1 cellular context compared by ENCODE assay signal in the genomic region with DNA sequence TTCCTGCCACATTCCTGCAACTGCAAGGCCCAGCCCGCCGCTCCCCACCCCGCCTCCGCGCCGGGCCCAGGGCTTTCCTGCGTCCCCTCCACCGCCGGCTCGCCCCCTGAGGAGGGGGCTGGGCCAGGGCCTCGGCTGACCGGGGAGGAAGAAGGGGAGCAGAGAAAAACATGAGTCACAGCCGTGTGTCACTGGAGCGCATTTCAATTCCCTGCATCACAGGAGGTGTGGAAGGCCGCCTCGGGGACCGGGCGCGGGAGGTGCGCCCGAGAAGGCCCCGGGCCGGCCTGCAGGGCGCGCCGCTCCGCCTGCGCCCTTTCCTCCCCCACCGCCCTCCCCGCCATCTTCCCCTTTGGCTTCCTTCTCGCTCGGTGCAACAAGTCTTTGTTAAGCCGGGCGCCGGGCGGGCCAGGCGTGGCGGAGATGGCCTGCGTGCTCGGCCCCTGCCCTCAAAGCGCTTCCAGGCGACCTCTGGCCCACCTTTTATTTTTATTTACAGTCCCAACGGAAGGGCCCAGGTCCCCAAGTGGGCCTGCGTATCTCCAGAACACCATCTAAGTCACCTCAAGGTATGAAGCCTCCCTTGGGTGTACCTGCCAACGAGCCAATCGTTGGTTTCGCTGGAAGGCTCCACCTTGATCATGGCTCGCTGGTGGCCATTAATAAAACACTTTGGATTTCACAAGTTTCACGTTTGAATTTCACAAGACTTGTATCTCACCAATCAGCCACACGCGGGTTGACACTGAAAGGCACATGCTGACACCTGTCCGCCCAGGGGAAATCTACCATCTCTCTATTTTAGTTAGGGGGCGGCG.
TF ChIP-seq lines count a peak whose summit lies in the region.

No MANE protein-coding gene starts in this region.

TF ChIP-seq in K562, 482 proteins besides CTCF, POLR2A, EP300 and RAD21 (continued from another document and continues in another):
- TF ChIP-seq ZNF76 (CRISPR knock-in tag; IDR thresholded peaks at IDR 0.05; ENCODE audit: borderline replicate concordance) (no peak), NR2C2 (CRISPR knock-in tag; IDR thresholded peaks at IDR 0.05) (no peak), NR2C2 (tag; IDR thresholded peaks at IDR 0.05) (peak; percentile 52; the same call in 1 of the 2 replicates), ZNF232 (CRISPR knock-in tag; IDR thresholded peaks at IDR 0.05) (0 out of 2 replicates have a peak, but pooled peaks have one; percentile 13), FOXK2 (conservative IDR thresholded peaks at IDR 0.05 in 1 of 2, IDR thresholded peaks at IDR 0.05 in 1 of 2; ENCODE audit: low read depth in 2 of 2) (no peak), ARID2 (IDR thresholded peaks at IDR 0.05) (no peak), ESRRB (CRISPR knock-in tag; IDR thresholded peaks at IDR 0.05; ENCODE audit: borderline replicate concordance) (no peak), SREBF1 (IDR thresholded peaks at IDR 0.05; ENCODE audit: borderline replicate concordance, low read depth, low read length) (no peak), JUN (IDR thresholded peaks at IDR 0.05; ENCODE audit: borderline replicate concordance, low read depth, low read length) (peak; percentile 82), JUN (CRISPR knock-in tag; IDR thresholded peaks at IDR 0.05; ENCODE audit: borderline replicate concordance) (no peak), DEAF1 (CRISPR knock-in tag; IDR thresholded peaks at IDR 0.05) (no peak), MTA1 (IDR thresholded peaks at IDR 0.05; ENCODE audit: borderline replicate concordance) (no peak), HLTF (IDR thresholded peaks at IDR 0.05) (no peak), HNRNPL (IDR thresholded peaks at IDR 0.05; ENCODE audit: low read depth, low read length) (peak; percentile 68; the same call in 1 of the 2 replicates), ZNF589 (CRISPR knock-in tag; IDR thresholded peaks at IDR 0.05; ENCODE audit: low read depth) (no peak; the same call in none of the 2 replicates), FOXK1 (CRISPR knock-in tag; IDR thresholded peaks at IDR 0.05; ENCODE audit: borderline replicate concordance) (0 out of 2 replicates have a peak, but pooled peaks have one; percentile 69), TEAD4 (IDR thresholded peaks at IDR 0.05; ENCODE audit: low read length) (peak; percentile 32; the same call in 1 of the 2 replicates), TEAD4 (CRISPR knock-in tag; IDR thresholded peaks at IDR 0.05; ENCODE audit: borderline replicate concordance) (no peak), RBM25 (IDR thresholded peaks at IDR 0.05; ENCODE audit: low read depth, low read length, severe bottlenecking) (no peak), SAP30 (IDR thresholded peaks at IDR 0.05; ENCODE audit: borderline replicate concordance, insufficient read depth, low read depth, low read length, poor library complexity, severe bottlenecking) (no peak), SAFB2 (IDR thresholded peaks at IDR 0.05; ENCODE audit: borderline replicate concordance, low read depth, low read length, severe bottlenecking) (no peak), COPS2 (conservative IDR thresholded peaks at IDR 0.05) (no peak), GABPA (tag; conservative IDR thresholded peaks at IDR 0.05; ENCODE audit: low read depth) (peak; percentile 54; the same call in 1 of the 2 replicates), CREM (IDR thresholded peaks at IDR 0.05; ENCODE audit: low read depth) (peak; percentile 50), DMBX1 (CRISPR knock-in tag; IDR thresholded peaks at IDR 0.05; ENCODE audit: borderline replicate concordance) (no peak; the same call in 1 of the 2 replicates), BRF2 (IDR thresholded peaks at IDR 0.05; ENCODE audit: borderline replicate concordance, insufficient read depth, insufficient read length) (no peak), SMARCB1 (IDR thresholded peaks at IDR 0.05; ENCODE audit: insufficient read length, low read depth) (no peak)
- TF ChIP-seq, protein P1, sequence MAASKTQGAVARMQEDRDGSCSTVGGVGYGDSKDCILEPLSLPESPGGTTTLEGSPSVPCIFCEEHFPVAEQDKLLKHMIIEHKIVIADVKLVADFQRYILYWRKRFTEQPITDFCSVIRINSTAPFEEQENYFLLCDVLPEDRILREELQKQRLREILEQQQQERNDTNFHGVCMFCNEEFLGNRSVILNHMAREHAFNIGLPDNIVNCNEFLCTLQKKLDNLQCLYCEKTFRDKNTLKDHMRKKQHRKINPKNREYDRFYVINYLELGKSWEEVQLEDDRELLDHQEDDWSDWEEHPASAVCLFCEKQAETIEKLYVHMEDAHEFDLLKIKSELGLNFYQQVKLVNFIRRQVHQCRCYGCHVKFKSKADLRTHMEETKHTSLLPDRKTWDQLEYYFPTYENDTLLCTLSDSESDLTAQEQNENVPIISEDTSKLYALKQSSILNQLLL (CRISPR knock-in tag; IDR thresholded peaks at IDR 0.05; ENCODE audit: borderline replicate concordance): no peak
- TF ChIP-seq, protein P2, sequence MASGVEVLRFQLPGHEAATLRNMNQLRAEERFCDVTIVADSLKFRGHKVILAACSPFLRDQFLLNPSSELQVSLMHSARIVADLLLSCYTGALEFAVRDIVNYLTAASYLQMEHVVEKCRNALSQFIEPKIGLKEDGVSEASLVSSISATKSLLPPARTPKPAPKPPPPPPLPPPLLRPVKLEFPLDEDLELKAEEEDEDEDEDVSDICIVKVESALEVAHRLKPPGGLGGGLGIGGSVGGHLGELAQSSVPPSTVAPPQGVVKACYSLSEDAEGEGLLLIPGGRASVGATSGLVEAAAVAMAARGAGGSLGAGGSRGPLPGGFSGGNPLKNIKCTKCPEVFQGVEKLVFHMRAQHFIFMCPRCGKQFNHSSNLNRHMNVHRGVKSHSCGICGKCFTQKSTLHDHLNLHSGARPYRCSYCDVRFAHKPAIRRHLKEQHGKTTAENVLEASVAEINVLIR (CRISPR knock-in tag; IDR thresholded peaks at IDR 0.05): no peak
- TF ChIP-seq, protein P3, sequence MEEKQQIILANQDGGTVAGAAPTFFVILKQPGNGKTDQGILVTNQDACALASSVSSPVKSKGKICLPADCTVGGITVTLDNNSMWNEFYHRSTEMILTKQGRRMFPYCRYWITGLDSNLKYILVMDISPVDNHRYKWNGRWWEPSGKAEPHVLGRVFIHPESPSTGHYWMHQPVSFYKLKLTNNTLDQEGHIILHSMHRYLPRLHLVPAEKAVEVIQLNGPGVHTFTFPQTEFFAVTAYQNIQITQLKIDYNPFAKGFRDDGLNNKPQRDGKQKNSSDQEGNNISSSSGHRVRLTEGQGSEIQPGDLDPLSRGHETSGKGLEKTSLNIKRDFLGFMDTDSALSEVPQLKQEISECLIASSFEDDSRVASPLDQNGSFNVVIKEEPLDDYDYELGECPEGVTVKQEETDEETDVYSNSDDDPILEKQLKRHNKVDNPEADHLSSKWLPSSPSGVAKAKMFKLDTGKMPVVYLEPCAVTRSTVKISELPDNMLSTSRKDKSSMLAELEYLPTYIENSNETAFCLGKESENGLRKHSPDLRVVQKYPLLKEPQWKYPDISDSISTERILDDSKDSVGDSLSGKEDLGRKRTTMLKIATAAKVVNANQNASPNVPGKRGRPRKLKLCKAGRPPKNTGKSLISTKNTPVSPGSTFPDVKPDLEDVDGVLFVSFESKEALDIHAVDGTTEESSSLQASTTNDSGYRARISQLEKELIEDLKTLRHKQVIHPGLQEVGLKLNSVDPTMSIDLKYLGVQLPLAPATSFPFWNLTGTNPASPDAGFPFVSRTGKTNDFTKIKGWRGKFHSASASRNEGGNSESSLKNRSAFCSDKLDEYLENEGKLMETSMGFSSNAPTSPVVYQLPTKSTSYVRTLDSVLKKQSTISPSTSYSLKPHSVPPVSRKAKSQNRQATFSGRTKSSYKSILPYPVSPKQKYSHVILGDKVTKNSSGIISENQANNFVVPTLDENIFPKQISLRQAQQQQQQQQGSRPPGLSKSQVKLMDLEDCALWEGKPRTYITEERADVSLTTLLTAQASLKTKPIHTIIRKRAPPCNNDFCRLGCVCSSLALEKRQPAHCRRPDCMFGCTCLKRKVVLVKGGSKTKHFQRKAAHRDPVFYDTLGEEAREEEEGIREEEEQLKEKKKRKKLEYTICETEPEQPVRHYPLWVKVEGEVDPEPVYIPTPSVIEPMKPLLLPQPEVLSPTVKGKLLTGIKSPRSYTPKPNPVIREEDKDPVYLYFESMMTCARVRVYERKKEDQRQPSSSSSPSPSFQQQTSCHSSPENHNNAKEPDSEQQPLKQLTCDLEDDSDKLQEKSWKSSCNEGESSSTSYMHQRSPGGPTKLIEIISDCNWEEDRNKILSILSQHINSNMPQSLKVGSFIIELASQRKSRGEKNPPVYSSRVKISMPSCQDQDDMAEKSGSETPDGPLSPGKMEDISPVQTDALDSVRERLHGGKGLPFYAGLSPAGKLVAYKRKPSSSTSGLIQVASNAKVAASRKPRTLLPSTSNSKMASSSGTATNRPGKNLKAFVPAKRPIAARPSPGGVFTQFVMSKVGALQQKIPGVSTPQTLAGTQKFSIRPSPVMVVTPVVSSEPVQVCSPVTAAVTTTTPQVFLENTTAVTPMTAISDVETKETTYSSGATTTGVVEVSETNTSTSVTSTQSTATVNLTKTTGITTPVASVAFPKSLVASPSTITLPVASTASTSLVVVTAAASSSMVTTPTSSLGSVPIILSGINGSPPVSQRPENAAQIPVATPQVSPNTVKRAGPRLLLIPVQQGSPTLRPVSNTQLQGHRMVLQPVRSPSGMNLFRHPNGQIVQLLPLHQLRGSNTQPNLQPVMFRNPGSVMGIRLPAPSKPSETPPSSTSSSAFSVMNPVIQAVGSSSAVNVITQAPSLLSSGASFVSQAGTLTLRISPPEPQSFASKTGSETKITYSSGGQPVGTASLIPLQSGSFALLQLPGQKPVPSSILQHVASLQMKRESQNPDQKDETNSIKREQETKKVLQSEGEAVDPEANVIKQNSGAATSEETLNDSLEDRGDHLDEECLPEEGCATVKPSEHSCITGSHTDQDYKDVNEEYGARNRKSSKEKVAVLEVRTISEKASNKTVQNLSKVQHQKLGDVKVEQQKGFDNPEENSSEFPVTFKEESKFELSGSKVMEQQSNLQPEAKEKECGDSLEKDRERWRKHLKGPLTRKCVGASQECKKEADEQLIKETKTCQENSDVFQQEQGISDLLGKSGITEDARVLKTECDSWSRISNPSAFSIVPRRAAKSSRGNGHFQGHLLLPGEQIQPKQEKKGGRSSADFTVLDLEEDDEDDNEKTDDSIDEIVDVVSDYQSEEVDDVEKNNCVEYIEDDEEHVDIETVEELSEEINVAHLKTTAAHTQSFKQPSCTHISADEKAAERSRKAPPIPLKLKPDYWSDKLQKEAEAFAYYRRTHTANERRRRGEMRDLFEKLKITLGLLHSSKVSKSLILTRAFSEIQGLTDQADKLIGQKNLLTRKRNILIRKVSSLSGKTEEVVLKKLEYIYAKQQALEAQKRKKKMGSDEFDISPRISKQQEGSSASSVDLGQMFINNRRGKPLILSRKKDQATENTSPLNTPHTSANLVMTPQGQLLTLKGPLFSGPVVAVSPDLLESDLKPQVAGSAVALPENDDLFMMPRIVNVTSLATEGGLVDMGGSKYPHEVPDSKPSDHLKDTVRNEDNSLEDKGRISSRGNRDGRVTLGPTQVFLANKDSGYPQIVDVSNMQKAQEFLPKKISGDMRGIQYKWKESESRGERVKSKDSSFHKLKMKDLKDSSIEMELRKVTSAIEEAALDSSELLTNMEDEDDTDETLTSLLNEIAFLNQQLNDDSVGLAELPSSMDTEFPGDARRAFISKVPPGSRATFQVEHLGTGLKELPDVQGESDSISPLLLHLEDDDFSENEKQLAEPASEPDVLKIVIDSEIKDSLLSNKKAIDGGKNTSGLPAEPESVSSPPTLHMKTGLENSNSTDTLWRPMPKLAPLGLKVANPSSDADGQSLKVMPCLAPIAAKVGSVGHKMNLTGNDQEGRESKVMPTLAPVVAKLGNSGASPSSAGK (IDR thresholded peaks at IDR 0.05): peak; percentile 87
- TF ChIP-seq, protein P4, sequence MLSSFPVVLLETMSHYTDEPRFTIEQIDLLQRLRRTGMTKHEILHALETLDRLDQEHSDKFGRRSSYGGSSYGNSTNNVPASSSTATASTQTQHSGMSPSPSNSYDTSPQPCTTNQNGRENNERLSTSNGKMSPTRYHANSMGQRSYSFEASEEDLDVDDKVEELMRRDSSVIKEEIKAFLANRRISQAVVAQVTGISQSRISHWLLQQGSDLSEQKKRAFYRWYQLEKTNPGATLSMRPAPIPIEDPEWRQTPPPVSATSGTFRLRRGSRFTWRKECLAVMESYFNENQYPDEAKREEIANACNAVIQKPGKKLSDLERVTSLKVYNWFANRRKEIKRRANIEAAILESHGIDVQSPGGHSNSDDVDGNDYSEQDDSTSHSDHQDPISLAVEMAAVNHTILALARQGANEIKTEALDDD (IDR thresholded peaks at IDR 0.05): no peak
- TF ChIP-seq, protein P5, sequence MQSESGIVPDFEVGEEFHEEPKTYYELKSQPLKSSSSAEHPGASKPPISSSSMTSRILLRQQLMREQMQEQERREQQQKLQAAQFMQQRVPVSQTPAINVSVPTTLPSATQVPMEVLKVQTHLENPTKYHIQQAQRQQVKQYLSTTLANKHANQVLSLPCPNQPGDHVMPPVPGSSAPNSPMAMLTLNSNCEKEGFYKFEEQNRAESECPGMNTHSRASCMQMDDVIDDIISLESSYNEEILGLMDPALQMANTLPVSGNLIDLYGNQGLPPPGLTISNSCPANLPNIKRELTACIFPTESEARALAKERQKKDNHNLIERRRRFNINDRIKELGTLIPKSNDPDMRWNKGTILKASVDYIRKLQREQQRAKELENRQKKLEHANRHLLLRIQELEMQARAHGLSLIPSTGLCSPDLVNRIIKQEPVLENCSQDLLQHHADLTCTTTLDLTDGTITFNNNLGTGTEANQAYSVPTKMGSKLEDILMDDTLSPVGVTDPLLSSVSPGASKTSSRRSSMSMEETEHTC (IDR thresholded peaks at IDR 0.05): no peak
